22 cellular contexts compared by ENCODE assay signal in genomic region chr9:117839862-117840261, GRCh38.
"Had no signal": no experiment of that assay in that cellular context is flagged by ENCODE, and none has a peak within 500 bp of the region (broad histone marks: within the 10 kb centered on the region; RNA-seq: fewer than 3 reads in every experiment).

No MANE protein-coding gene starts in this region.

- H3K36me3 Mint-ChIP-seq: type B pancreatic cell had no signal

- H3K4me3 ChIP-seq: coronary artery, heart left ventricle, spleen, suprapubic skin, thyroid gland, vagina had no signal

- H3K4me3 Mint-ChIP-seq: endodermal cell; naive thymus-derived CD4-positive, alpha-beta T cell; neural crest cell; type B pancreatic cell had no signal

- H3K4me1 Mint-ChIP-seq: endodermal cell, neural crest cell had no signal

- H3K9me3 ChIP-seq: heart left ventricle, spleen, suprapubic skin, thyroid gland, vagina had no signal

- H3K4me1 ChIP-seq: heart left ventricle, spleen, suprapubic skin, thyroid gland, vagina had no signal

- H3K27ac Mint-ChIP-seq: endodermal cell, type B pancreatic cell had no signal

- ATAC-seq: heart left ventricle; left colon; naive thymus-derived CD4-positive, alpha-beta T cell; sciatic nerve had no signal

- FAIRE-seq: endothelial cell of umbilical vein had no signal

- H3K27me3 ChIP-seq: heart left ventricle, spleen, suprapubic skin, thyroid gland, vagina had no signal

- H3K27ac ChIP-seq: coronary artery, heart left ventricle, spleen, suprapubic skin, thyroid gland, vagina had no signal

- H3K36me3 ChIP-seq: heart left ventricle, spleen, suprapubic skin, thyroid gland, vagina had no signal

- DNase-seq: effector CD4-positive, alpha-beta T cell; endodermal cell; foreskin melanocyte; heart left ventricle; hippocampal formation; left colon; mesendoderm; naive thymus-derived CD4-positive, alpha-beta T cell; posterior cingulate gyrus; spleen; stimulated activated CD4-positive, alpha-beta T cell treated with anti-CD3 and anti-CD28 coated beads, Interleukin-15, amount 100 ng/mL, for 24 hours; stimulated activated CD4-positive, alpha-beta T cell treated with anti-CD3 and anti-CD28 coated beads, Interleukin-1b, Interleukin-23, amount 100 ng/mL, for 48 hours; stimulated activated CD4-positive, alpha-beta T cell treated with anti-CD3 and anti-CD28 coated beads, Interleukin-4, amount 100 ng/mL, for 24 hours; stimulated activated naive CD4-positive, alpha-beta T cell; thyroid gland had no signal

- H3K9me3 Mint-ChIP-seq: endodermal cell, neural crest cell, type B pancreatic cell had no signal
